ENCODE assay signal across 23 cellular contexts in the genomic region with DNA sequence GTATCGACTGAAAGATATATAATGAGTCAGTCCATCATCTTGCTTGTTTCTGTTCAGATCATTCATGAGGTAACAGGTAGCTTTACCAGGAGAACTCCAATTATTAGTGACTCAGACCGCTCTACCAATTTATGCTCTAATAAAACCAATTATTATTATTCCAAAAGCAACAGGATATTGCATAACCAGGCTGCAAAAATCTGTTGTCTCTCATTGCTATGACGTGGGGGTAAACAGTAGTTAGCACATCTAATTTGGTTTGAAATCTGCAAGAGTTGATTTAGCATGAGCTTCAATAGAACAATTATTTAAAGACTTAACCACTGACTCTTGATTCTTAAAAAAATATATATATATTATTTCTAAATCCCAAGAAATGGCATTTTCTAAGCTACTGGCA.
DNase-seq lines count a peak whose midpoint lies in the region; ATAC-seq and TF ChIP-seq lines count a peak whose summit lies in the region.
"Had no signal": no experiment of that assay in that cellular context is flagged by ENCODE, and none has a peak within 500 bp of the region (broad histone marks: within the 10 kb centered on the region; RNA-seq: fewer than 3 reads in every experiment).

No MANE protein-coding gene starts in this region.

- no peak overlapping the region for H3K4me2 ChIP-seq in mesenchymal stem cell (ENCODE audit: low read length, poor library complexity, severe bottlenecking)
- H3K4me2 ChIP-seq: A549 had no signal

- H3K23ac ChIP-seq in mesenchymal stem cell (ENCODE audit: low read length in 2 of 2), result no peak overlapping the region

- no peak overlapping the region for H2BK120ac ChIP-seq in mesenchymal stem cell (ENCODE audit: low read depth, low read length)

- H3K4me3 ChIP-seq in mesenchymal stem cell (ENCODE audit: insufficient read depth in 1 of 2, low read depth in 1 of 2, low read length in 2 of 2), result no peak overlapping the region
- H3K4me3 ChIP-seq in CD8-positive, alpha-beta memory T cell (ENCODE audit: low read length), result no peak overlapping the region
- no peak overlapping the region for H3K4me3 ChIP-seq in psoas muscle
- H3K4me3 ChIP-seq: A549, MG63, SJSA1 had no signal

- H2AK5ac ChIP-seq in mesenchymal stem cell (ENCODE audit: low read length, severe bottlenecking), result no peak overlapping the region

- H3K27me3 ChIP-seq in mesenchymal stem cell (ENCODE audit: control insufficient read depth in 1 of 2, insufficient read depth in 1 of 2, low read length in 2 of 2) (no peaks in the 10 kb centered on the region), psoas muscle (ENCODE audit: insufficient read depth in 3 of 3, low read length in 2 of 3) (no peaks in the 10 kb centered on the region)
- no peaks in the 10 kb centered on the region for H3K27me3 ChIP-seq in CD8-positive, alpha-beta memory T cell (ENCODE audit: insufficient read depth, low read length, poor library complexity, severe bottlenecking)
- H3K27me3 ChIP-seq: MG63, SJSA1 had no signal

- H3K9me3 ChIP-seq in mesenchymal stem cell (ENCODE audit: control insufficient read depth, low read length) (no peaks in the 10 kb centered on the region), psoas muscle (no peaks in the 10 kb centered on the region)
- no peaks in the 10 kb centered on the region for H3K9me3 ChIP-seq in CD8-positive, alpha-beta memory T cell (ENCODE audit: low read length)
- H3K9me3 ChIP-seq: A549, MG63, SJSA1 had no signal

- no peak overlapping the region for H4K8ac ChIP-seq in mesenchymal stem cell (ENCODE audit: low read length)

- peaks cover 3 to 9% of the 10 kb centered on the region in 2 experiments for H3K36me3 ChIP-seq in mesenchymal stem cell (ENCODE audit: control insufficient read depth in 1 of 2, insufficient read depth in 2 of 2, low read depth in 1 of 2, low read length in 2 of 2)
- peaks cover 8% of the 10 kb centered on the region for H3K36me3 ChIP-seq in CD8-positive, alpha-beta memory T cell (ENCODE audit: insufficient read depth, low read length)
- H3K36me3 ChIP-seq in psoas muscle (ENCODE audit: insufficient read depth in 1 of 2, low read depth in 1 of 2), result peaks cover 0 to 10% of the 10 kb centered on the region in 2 donors

- no peak overlapping the region for H2BK5ac ChIP-seq in mesenchymal stem cell (ENCODE audit: low read depth, low read length, poor library complexity, severe bottlenecking)

- no peak for TF ChIP-seq CTCF in psoas muscle (IDR thresholded peaks at IDR 0.05)

- H3K4me3 Mint-ChIP-seq in CD8-positive, alpha-beta memory T cell, result no peak overlapping the region
- H3K4me3 Mint-ChIP-seq: B cell; CD8-positive, alpha-beta T cell had no signal

- no peak overlapping the region for H3K14ac ChIP-seq in mesenchymal stem cell (ENCODE audit: low read length in 2 of 2)

- no peak overlapping the region for H2AFZ ChIP-seq in mesenchymal stem cell (ENCODE audit: low read depth, low read length)

- no peaks in the 10 kb centered on the region for H3K27me3 Mint-ChIP-seq in CD8-positive, alpha-beta memory T cell
- H3K27me3 Mint-ChIP-seq: B cell had no signal

- H3K9ac ChIP-seq in mesenchymal stem cell (ENCODE audit: low read length), result peak overlapping the region; percentile 53

- WGBS in mesenchymal stem cell, result 96% methylated on average over 2 of the region's 3 CpGs
- WGBS in psoas muscle, 3 donors, result 90 to 93% (median 92%) methylated on average over 3 of the region's 3 CpGs

- no peak overlapping the region for H3K18ac ChIP-seq in mesenchymal stem cell (ENCODE audit: low read depth in 1 of 2, low read length in 2 of 2)

- no peak overlapping the region for H3K27ac Mint-ChIP-seq in CD8-positive, alpha-beta memory T cell
- H3K27ac Mint-ChIP-seq: B cell; CD8-positive, alpha-beta T cell had no signal

- H3K36me3 Mint-ChIP-seq in CD8-positive, alpha-beta memory T cell, result peaks cover 3 to 40% (median 10%) of the 10 kb centered on the region in 3 donors

- H3K4me1 ChIP-seq in mesenchymal stem cell (ENCODE audit: control insufficient read depth, insufficient read depth, low read depth, low read length) (peaks cover 2% of the 10 kb centered on the region), psoas muscle (peaks cover 5% of the 10 kb centered on the region)
- no peaks in the 10 kb centered on the region for H3K4me1 ChIP-seq in CD8-positive, alpha-beta memory T cell (ENCODE audit: insufficient read depth, low read length)
- H3K4me1 ChIP-seq: SJSA1 had no signal

- no peak overlapping the region for H3K4ac ChIP-seq in mesenchymal stem cell (ENCODE audit: low read depth in 1 of 2, low read length in 2 of 2)

- DNase-seq in amniotic epithelial cell (ENCODE audit: low read depth), result peak; percentile 38
- DNase-seq in fibroblast of gingiva (ENCODE audit: low read depth), result peak; percentile 24
- no peak for DNase-seq in mesenchymal stem cell
- DNase-seq in CD8-positive, alpha-beta memory T cell, result no peak
- DNase-seq in psoas muscle, result no peak
- DNase-seq: CD8-positive, alpha-beta T cell; DMS 273 treated with DMSO at 0.1 percent for 48 hours; DMS79 treated with DMSO at 0.1 percent for 48 hours; GF-D8; KG1; NCI-H2029 treated with DMSO at 0.1 percent for 48 hours; NCI-H2227 treated with DMSO at 0.1 percent for 48 hours; NCI-H510A; NCI-H69; Right ventricle myocardium superior; RPMI8226 had no signal

- H3K79me1 ChIP-seq in mesenchymal stem cell (replicated peaks; ENCODE audit: low read length, poor library complexity, severe bottlenecking), result no peaks in the 10 kb centered on the region

- ATAC-seq in HG03571 (IDR thresholded peaks at IDR 0.05; ENCODE audit: unreplicated experiment) (no peak), psoas muscle (no peak), esophagus mucosa (no peak)
- ATAC-seq: A549; CD8-positive, alpha-beta T cell had no signal

- H3K4me1 Mint-ChIP-seq in CD8-positive, alpha-beta memory T cell, result peaks cover 6 to 14% (median 13%) of the 10 kb centered on the region in 3 donors

- POLR2A ChIA-PET in CD8-positive, alpha-beta memory T cell (lab: Charles Lee), result no interaction called here

- H3K9me3 Mint-ChIP-seq in CD8-positive, alpha-beta memory T cell, result no peaks in the 10 kb centered on the region
- H3K9me3 Mint-ChIP-seq: CD8-positive, alpha-beta T cell had no signal

- H3K27ac ChIP-seq in mesenchymal stem cell (ENCODE audit: low read length, poor library complexity, severe bottlenecking) (no peak overlapping the region), psoas muscle (no peak overlapping the region)
- H3K27ac ChIP-seq in CD8-positive, alpha-beta memory T cell (ENCODE audit: low read depth, low read length), result no peak overlapping the region
- H3K27ac ChIP-seq: A549, C4-2B, SJSA1 had no signal

- H2BK12ac ChIP-seq in mesenchymal stem cell (ENCODE audit: low read length in 2 of 2), result no peak overlapping the region

- intact Hi-C loops in psoas muscle (cut with DNase I), result no loop called here

- no peak overlapping the region for H4K91ac ChIP-seq in mesenchymal stem cell (ENCODE audit: low read length)

- no peak overlapping the region for H2BK15ac ChIP-seq in mesenchymal stem cell (ENCODE audit: low read depth, poor library complexity, severe bottlenecking)

- CTCF ChIA-PET in CD8-positive, alpha-beta memory T cell (lab: Charles Lee), result interaction anchor here (12.7 kb wide), 1 partner anchor 147 kb away, joined by 362 read pairs; a partner anchor contains a TSS

Comparison
In these comparisons a context has a peak if more than half of its experiments do, and no peak if none do; other contexts are left out.
1. DNase-seq: peak in amniotic epithelial cell (single experiment) and fibroblast of gingiva (single experiment); none in mesenchymal stem cell (single experiment), CD8-positive, alpha-beta memory T cell (0 of 5) and psoas muscle (0 of 2).